ENCODE assay signal across 9 cellular contexts in the genomic region with DNA sequence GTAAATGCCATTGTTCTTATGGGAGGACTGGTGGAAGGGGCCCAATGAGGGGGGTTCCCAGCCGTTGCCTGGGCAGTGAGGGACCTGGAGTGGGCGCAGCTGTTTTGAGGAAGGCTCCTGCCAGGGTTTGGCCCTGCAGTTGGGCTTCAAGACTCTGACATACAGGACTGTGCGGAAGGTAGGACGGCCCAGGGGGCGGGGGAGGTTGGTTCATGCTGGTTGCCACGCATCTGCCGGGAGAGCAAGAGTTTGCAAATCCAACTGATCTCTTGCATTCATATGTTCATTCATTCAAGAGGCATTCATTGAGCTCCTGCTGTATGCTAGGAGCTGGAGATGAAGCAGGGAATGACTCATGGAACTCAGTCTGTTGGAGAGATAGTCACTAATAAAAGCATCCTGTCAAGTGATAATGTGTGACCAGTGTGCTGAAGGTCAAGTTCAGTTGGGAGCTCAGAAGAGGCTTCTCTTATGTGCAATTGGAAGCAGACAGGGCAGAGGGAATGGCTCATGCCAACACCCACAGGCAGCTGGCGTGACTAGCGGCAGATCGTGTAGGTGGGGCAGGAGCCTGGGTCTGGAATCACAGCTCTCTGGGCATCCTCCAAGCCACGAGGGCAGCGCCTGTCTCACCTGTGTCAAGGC. TPM values are rescaled to one million over a fixed set of nuclear protein-coding genes. Genes with fewer than 3 reads are reported as not detected.
DNase-seq lines count a peak whose midpoint lies in the region; ATAC-seq, FAIRE-seq and TF ChIP-seq lines count a peak whose summit lies in the region.
"Had no signal": no experiment of that assay in that cellular context is flagged by ENCODE, and none has a peak within 500 bp of the region (broad histone marks: within the 10 kb centered on the region; RNA-seq: fewer than 3 reads in every experiment).

No MANE protein-coding gene starts in this region.

- H2BK15ac ChIP-seq in mesenchymal stem cell (ENCODE audit: low read depth, poor library complexity, severe bottlenecking) = no peak overlapping the region

- DNase-seq in CD4-positive, CD25-positive, alpha-beta regulatory T cell = no peak
- DNase-seq in bronchial epithelial cell (ENCODE audit: low read depth) (peak; percentile 38), mesenchymal stem cell (peak; percentile 94), left lung (no peak), type B pancreatic cell (ENCODE audit: extremely low spot score, unreplicated experiment) (no peak)

- H3K4me3 ChIP-seq in CD4-positive, CD25-positive, alpha-beta regulatory T cell (ENCODE audit: low read depth, low read length) = no peak overlapping the region
- H3K4me3 ChIP-seq in bronchial epithelial cell (ENCODE audit: low read depth, low read length) (no peak overlapping the region), mesenchymal stem cell (ENCODE audit: insufficient read depth in 1 of 2, low read depth in 1 of 2, low read length in 2 of 2) (no peak overlapping the region), left lung (no peak overlapping the region)

- H3K4ac ChIP-seq in mesenchymal stem cell (ENCODE audit: low read depth in 1 of 2, low read length in 2 of 2) = peak overlapping the region in 1 of 2 experiments; percentile 42

- no peaks in the 10 kb centered on the region for H3K36me3 ChIP-seq in CD4-positive, CD25-positive, alpha-beta regulatory T cell (ENCODE audit: control insufficient read depth, insufficient read depth, low read length)
- H3K36me3 ChIP-seq in KOPT-K1 (ENCODE audit: insufficient read depth, low read length) (peaks cover 26% of the 10 kb centered on the region), bronchial epithelial cell (ENCODE audit: control insufficient read depth, insufficient read depth, low read length) (peaks cover 1% of the 10 kb centered on the region), mesenchymal stem cell (ENCODE audit: control insufficient read depth in 1 of 2, insufficient read depth in 2 of 2, low read depth in 1 of 2, low read length in 2 of 2) (peaks cover 9 to 27% of the 10 kb centered on the region in 2 experiments), left lung (peaks cover 0 to 23% of the 10 kb centered on the region in 2 donors)

- no peaks in the 10 kb centered on the region for H3K9me3 Mint-ChIP-seq in CD4-positive, CD25-positive, alpha-beta regulatory T cell
- no peaks in the 10 kb centered on the region for H3K9me3 Mint-ChIP-seq in type B pancreatic cell

- peak overlapping the region; percentile 14 for H3K9ac ChIP-seq in mesenchymal stem cell (ENCODE audit: low read length)

- peak overlapping the region in 1 of 2 experiments; percentile 21 for H2BK12ac ChIP-seq in mesenchymal stem cell (ENCODE audit: low read length in 2 of 2)

- peaks cover 11% of the 10 kb centered on the region for H3K36me3 Mint-ChIP-seq in CD4-positive, CD25-positive, alpha-beta regulatory T cell
- no peaks in the 10 kb centered on the region for H3K36me3 Mint-ChIP-seq in type B pancreatic cell

- H3K27me3 ChIP-seq in CD4-positive, CD25-positive, alpha-beta regulatory T cell (ENCODE audit: control insufficient read depth, insufficient read depth, low read length) = no peaks in the 10 kb centered on the region
- no peaks in the 10 kb centered on the region for H3K27me3 ChIP-seq in bronchial epithelial cell (ENCODE audit: control insufficient read depth, insufficient read depth, low read length)
- H3K27me3 ChIP-seq in mesenchymal stem cell (ENCODE audit: control insufficient read depth in 1 of 2, insufficient read depth in 1 of 2, low read length in 2 of 2) = no peaks in the 10 kb centered on the region
- no peaks in the 10 kb centered on the region for H3K27me3 ChIP-seq in left lung

- H2AFZ ChIP-seq in mesenchymal stem cell (ENCODE audit: low read depth, low read length) = no peak overlapping the region

- no peak for FAIRE-seq in bronchial epithelial cell (lab: Jason Lieb, UNC)
- FAIRE-seq: TTC549 had no signal

- H3K18ac ChIP-seq in mesenchymal stem cell (ENCODE audit: low read depth in 1 of 2, low read length in 2 of 2) = peak overlapping the region; percentile 29 to 40

- no peak overlapping the region for H3K23ac ChIP-seq in mesenchymal stem cell (ENCODE audit: low read length in 2 of 2)

- ATAC-seq in CD4-positive, CD25-positive, alpha-beta regulatory T cell (ENCODE audit: low read depth in 2 of 2) = no peak
- ATAC-seq in left lung (no peak), GM19035 (IDR thresholded peaks at IDR 0.05; ENCODE audit: unreplicated experiment) (no peak), HG03457 (IDR thresholded peaks at IDR 0.05; ENCODE audit: unreplicated experiment) (no peak)

- 39% methylated on average over 10 of the region's 12 CpGs for WGBS in mesenchymal stem cell

- intact Hi-C loops in left lung (cut with DNase I) = no loop called here

- peaks cover 4 to 76% (median 44%) of the 10 kb centered on the region in 4 donors for H3K4me1 Mint-ChIP-seq in CD4-positive, CD25-positive, alpha-beta regulatory T cell
- peaks cover 17% of the 10 kb centered on the region for H3K4me1 Mint-ChIP-seq in type B pancreatic cell (ENCODE audit: unreplicated experiment)

- H2AK5ac ChIP-seq in mesenchymal stem cell (ENCODE audit: low read length, severe bottlenecking) = peak overlapping the region; percentile 29

- peak overlapping the region in 2 of 3 donors; percentile 78 to 90 for H3K27ac Mint-ChIP-seq in CD4-positive, CD25-positive, alpha-beta regulatory T cell
- H3K27ac Mint-ChIP-seq in type B pancreatic cell = no peak overlapping the region

- peak overlapping the region in 2 of 4 donors; percentile 18 to 73 for H3K4me3 Mint-ChIP-seq in CD4-positive, CD25-positive, alpha-beta regulatory T cell
- H3K4me3 Mint-ChIP-seq in type B pancreatic cell = no peak overlapping the region

- H3K27me3 Mint-ChIP-seq in CD4-positive, CD25-positive, alpha-beta regulatory T cell = no peaks in the 10 kb centered on the region
- H3K27me3 Mint-ChIP-seq in type B pancreatic cell = peaks cover 10% of the 10 kb centered on the region

- TF ChIP-seq CTCF in bronchial epithelial cell (IDR thresholded peaks at IDR 0.05; ENCODE audit: insufficient read depth, low read length, severe bottlenecking) (no peak), left lung (IDR thresholded peaks at IDR 0.05) (no peak), type B pancreatic cell (conservative IDR thresholded peaks at IDR 0.05) (no peak)

- H3K79me1 ChIP-seq in mesenchymal stem cell (replicated peaks; ENCODE audit: low read length, poor library complexity, severe bottlenecking) = no peaks in the 10 kb centered on the region

- H3K4me2 ChIP-seq in mesenchymal stem cell (ENCODE audit: low read length, poor library complexity, severe bottlenecking) = no peak overlapping the region

- H2BK120ac ChIP-seq in mesenchymal stem cell (ENCODE audit: low read depth, low read length) = peak overlapping the region; percentile 36

- H3K9me3 ChIP-seq in CD4-positive, CD25-positive, alpha-beta regulatory T cell (ENCODE audit: control insufficient read depth in 2 of 2, low read length in 2 of 2) = no peaks in the 10 kb centered on the region
- H3K9me3 ChIP-seq in KOPT-K1 (ENCODE audit: insufficient read depth, low read length, poor library complexity, severe bottlenecking) (no peaks in the 10 kb centered on the region), mesenchymal stem cell (ENCODE audit: control insufficient read depth, low read length) (no peaks in the 10 kb centered on the region), left lung (no peaks in the 10 kb centered on the region)

- peak overlapping the region; percentile 15 for H4K91ac ChIP-seq in mesenchymal stem cell (ENCODE audit: low read length)

- H3K4me1 ChIP-seq in CD4-positive, CD25-positive, alpha-beta regulatory T cell (ENCODE audit: control insufficient read depth, insufficient read depth, low read length, poor library complexity, severe bottlenecking) = peaks cover 48% of the 10 kb centered on the region
- H3K4me1 ChIP-seq in mesenchymal stem cell (ENCODE audit: control insufficient read depth, insufficient read depth, low read depth, low read length) = peaks cover 58% of the 10 kb centered on the region
- H3K4me1 ChIP-seq in left lung = peaks cover 32 to 73% of the 10 kb centered on the region in 2 donors

- H4K8ac ChIP-seq in mesenchymal stem cell (ENCODE audit: low read length) = no peak overlapping the region

- no peak overlapping the region for H3K27ac ChIP-seq in CD4-positive, CD25-positive, alpha-beta regulatory T cell (ENCODE audit: insufficient read depth, low read length, poor library complexity, severe bottlenecking)
- H3K27ac ChIP-seq in KOPT-K1 (ENCODE audit: low read depth, low read length, poor library complexity, severe bottlenecking) = peak overlapping the region; percentile 65
- peak overlapping the region; percentile 94 for H3K27ac ChIP-seq in mesenchymal stem cell (ENCODE audit: low read length, poor library complexity, severe bottlenecking)
- peak overlapping the region in 1 of 2 donors; percentile 95 for H3K27ac ChIP-seq in left lung

- no peak overlapping the region for H2BK5ac ChIP-seq in mesenchymal stem cell (ENCODE audit: low read depth, low read length, poor library complexity, severe bottlenecking)

- H3K14ac ChIP-seq in mesenchymal stem cell (ENCODE audit: low read length in 2 of 2) = no peak overlapping the region

RNA-seq across cellular contexts. Expression of a gene that starts 7.8 kb away (rescaled TPM):
- 25.7 TPM for total RNA-seq in CD4-positive, CD25-positive, alpha-beta regulatory T cell
- 1 to 10 TPM; 1.6 to 5.3 (median 3.8) TPM for polyA plus RNA-seq in CD4-positive, CD25-positive, alpha-beta regulatory T cell
- total RNA-seq in bronchial epithelial cell (2.4 and 3.2 TPM in 2 replicates), left lung (10 to 100 TPM; 26.9 to 42.0 TPM), type B pancreatic cell (ENCODE audit: low replicate concordance) (2.4 and 5.2 TPM in 2 replicates)
- polyA plus RNA-seq in mesenchymal stem cell (2013, experiment 1 of 2) = 50.8 TPM
- polyA plus RNA-seq in mesenchymal stem cell (2013, experiment 2 of 2) = 50.3 TPM

RNA-seq across cellular contexts. Expression of a gene that starts 44.7 kb away (rescaled TPM):
- total RNA-seq in CD4-positive, CD25-positive, alpha-beta regulatory T cell = 2.4 TPM
- polyA plus RNA-seq in CD4-positive, CD25-positive, alpha-beta regulatory T cell = 1 to 10 TPM in 2 of 4 donors, under 1 TPM in 2; 0.34 to 1.3 (median 0.87) TPM
- 4.5 and 4.6 TPM in 2 replicates for total RNA-seq in bronchial epithelial cell
- polyA plus RNA-seq in mesenchymal stem cell (2013, experiment 1 of 2) = 6.6 TPM
- 6.5 TPM for polyA plus RNA-seq in mesenchymal stem cell (2013, experiment 2 of 2)
- total RNA-seq in left lung = 10 to 100 TPM in 1 of 2 donors, 1 to 10 TPM in 1; 9.9 to 20.5 TPM
- 25.5 and 27.4 TPM in 2 replicates for total RNA-seq in type B pancreatic cell (ENCODE audit: low replicate concordance)

Comparison
In these comparisons a context has a peak if more than half of its experiments do, and no peak if none do; other contexts are left out.
1. DNase-seq: peak in bronchial epithelial cell (single experiment) and mesenchymal stem cell (single experiment); none in CD4-positive, CD25-positive, alpha-beta regulatory T cell (0 of 3), left lung (0 of 2) and type B pancreatic cell (single experiment).